In the genomic region with DNA sequence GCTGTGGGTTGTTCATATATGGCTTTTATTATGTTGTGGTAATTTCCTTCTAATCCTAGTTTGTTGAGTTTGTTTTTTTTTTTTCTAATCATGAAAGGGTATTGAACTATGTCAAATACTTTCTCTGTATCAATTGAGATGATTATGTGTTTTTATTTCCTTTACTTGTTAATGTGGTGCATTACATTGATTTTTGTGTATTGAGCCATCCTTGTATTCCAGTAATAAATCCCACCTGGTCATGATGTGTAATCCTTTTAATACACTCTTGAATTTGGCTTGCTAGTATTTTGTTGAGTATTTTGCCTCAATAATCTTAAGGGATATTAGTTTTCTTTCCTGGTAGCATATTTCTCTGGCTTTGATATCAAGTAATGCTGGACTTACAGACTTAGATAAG, we compare ENCODE assay signal across 29 cellular contexts.
"Had no signal": no experiment of that assay in that cellular context is flagged by ENCODE, and none has a peak within 500 bp of the region (broad histone marks: within the 10 kb centered on the region; RNA-seq: fewer than 3 reads in every experiment).

No MANE protein-coding gene starts in this region.

- H3K36me3 ChIP-seq: colonic mucosa, esophagus muscularis mucosa, esophagus squamous epithelium, gastrocnemius medialis, gastroesophageal sphincter, heart left ventricle, heart right ventricle had no signal

- H3K4me3 Mint-ChIP-seq: dendritic cell treated with granulocyte-macrophage colony-stimulating factor and Interleukin-4, amounts not matched to agents 40 ng/mL and 50 ng/mL, for 4 days; effector memory CD8-positive, alpha-beta T cell; endodermal cell had no signal

- DNase-seq: colonic mucosa; cortex of kidney; dermis blood vessel endothelial cell; dorsolateral prefrontal cortex; effector CD4-positive, alpha-beta T cell; effector CD8-positive, alpha-beta T cell; effector memory CD4-positive, alpha-beta T cell; effector memory CD8-positive, alpha-beta T cell; endodermal cell; erythroblast; esophagus squamous epithelium; foreskin fibroblast; foreskin keratinocyte; foreskin melanocyte; gastrocnemius medialis; glutamatergic neuron; head of caudate nucleus; heart left ventricle; heart right ventricle had no signal

- H3K27me3 Mint-ChIP-seq: dendritic cell treated with granulocyte-macrophage colony-stimulating factor and Interleukin-4, amounts not matched to agents 40 ng/mL and 50 ng/mL, for 4 days; effector memory CD8-positive, alpha-beta T cell had no signal

- H3K4me1 ChIP-seq: colonic mucosa, gastrocnemius medialis, gastroesophageal sphincter, heart left ventricle had no signal

- H3K27ac Mint-ChIP-seq: dendritic cell treated with granulocyte-macrophage colony-stimulating factor and Interleukin-4, amounts not matched to agents 40 ng/mL and 50 ng/mL, for 4 days; effector memory CD8-positive, alpha-beta T cell; endodermal cell had no signal

- H3K27ac ChIP-seq: colonic mucosa, coronary artery, dorsolateral prefrontal cortex, epithelial cell of prostate, esophagus muscularis mucosa, esophagus squamous epithelium, foreskin keratinocyte, gastrocnemius medialis, gastroesophageal sphincter, heart left ventricle, heart right ventricle had no signal

- FAIRE-seq: colon, endometrium, endothelial cell of umbilical vein, frontal cortex had no signal

- H3K4me3 ChIP-seq: colonic mucosa, coronary artery, dorsolateral prefrontal cortex, esophagus muscularis mucosa, esophagus squamous epithelium, gastrocnemius medialis, gastroesophageal sphincter, heart left ventricle, heart right ventricle had no signal

- ATAC-seq: effector memory CD8-positive, alpha-beta T cell; esophagus mucosa; foreskin keratinocyte; gastrocnemius medialis; gastroesophageal sphincter; heart left ventricle; heart right ventricle had no signal

- H3K9me3 ChIP-seq: colonic mucosa, gastrocnemius medialis, gastroesophageal sphincter had no signal

- H3K27me3 ChIP-seq: colonic mucosa, dorsolateral prefrontal cortex, esophagus muscularis mucosa, esophagus squamous epithelium, foreskin keratinocyte, gastrocnemius medialis, gastroesophageal sphincter, heart left ventricle, heart right ventricle had no signal
